In the genomic region with DNA sequence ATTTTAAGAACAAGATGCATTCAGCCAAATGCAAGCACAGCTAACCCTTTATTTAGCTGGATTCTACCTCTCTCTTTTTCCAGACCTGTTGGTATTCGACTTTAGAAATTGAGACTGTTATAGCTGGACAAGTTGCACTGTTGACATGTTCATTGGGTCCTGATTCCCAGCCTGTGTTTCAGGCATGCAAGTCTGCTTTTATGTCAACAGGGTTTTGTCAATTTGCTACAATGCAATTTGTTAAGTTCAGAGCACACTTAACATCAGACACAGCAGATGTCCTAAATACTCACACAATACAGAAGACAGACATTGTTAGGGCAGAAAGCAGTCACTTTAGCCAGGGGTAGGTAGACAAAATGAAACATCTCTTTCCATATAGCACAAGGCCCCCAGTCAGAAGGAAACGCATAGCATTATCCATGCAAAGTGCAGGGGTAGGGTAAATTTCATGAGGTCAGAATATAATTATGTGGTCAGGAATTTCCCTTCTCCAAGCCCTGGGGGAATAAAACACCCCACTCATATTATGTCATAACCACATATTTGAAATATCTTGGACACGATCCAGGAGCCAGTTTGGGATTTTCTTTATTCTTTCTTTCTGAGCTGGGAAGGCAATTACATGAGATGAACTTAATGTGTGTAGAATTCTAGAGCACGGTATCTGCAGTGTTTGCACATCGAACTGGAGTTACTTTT, we compare ENCODE assay signal across 10 cellular contexts.
DNase-seq lines count a peak whose midpoint lies in the region; TF ChIP-seq lines count a peak whose summit lies in the region.
"Had no signal": no experiment of that assay in that cellular context is flagged by ENCODE, and none has a peak within 500 bp of the region (broad histone marks: within the 10 kb centered on the region; RNA-seq: fewer than 3 reads in every experiment).

No MANE protein-coding gene starts in this region.

- H3K4me3 Mint-ChIP-seq in mesothelial cell of epicardium = no peak overlapping the region
- no peak overlapping the region for H3K4me3 Mint-ChIP-seq in activated naive CD4-positive, alpha-beta T cell treated with anti-CD3 and anti-CD28 coated beads, Interleukin-2, amount 10 ng/mL, durations not matched to agents 7 days and 5 days

- peak overlapping the region; percentile 94 for H3K27ac Mint-ChIP-seq in mesothelial cell of epicardium
- no peak overlapping the region for H3K27ac Mint-ChIP-seq in activated naive CD4-positive, alpha-beta T cell treated with anti-CD3 and anti-CD28 coated beads, Interleukin-2, amount 10 ng/mL, durations not matched to agents 7 days and 5 days

- DNase-seq in LHCN-M2 (ENCODE audit: low read depth) = peak; percentile 64
- peak; percentile 95 for DNase-seq in astrocyte of the hippocampus (ENCODE audit: low read depth, low spot score)
- DNase-seq in mesothelial cell of epicardium (ENCODE audit: low spot score in 2 of 2, unreplicated experiment in 2 of 2) = no peak
- no peak for DNase-seq in NCI-H524 (lab: John Stamatoyannopoulos, UW)
- DNase-seq in NCI-H69 (lab: John Stamatoyannopoulos, UW) = no peak
- no peak for DNase-seq in stimulated activated CD4-positive, alpha-beta T cell treated with anti-CD3 and anti-CD28 coated beads, Interleukin-2, amount 100 ng/mL, for 24 hours
- DNase-seq in activated naive CD4-positive, alpha-beta T cell treated with anti-CD3 and anti-CD28 coated beads, Interleukin-2, amount 10 ng/mL, durations not matched to agents 7 days and 5 days = no peak
- DNase-seq: activated T-cell treated with anti-CD3 and anti-CD28 coated beads, Interleukin-2, amount 50 U/mL, for 48 hours had no signal

- H3K27me3 ChIP-seq in BLaER1 treated with 17β-estradiol and CSF1 and Interleukin-3, amounts not matched to agents 10 nM and 100 nM = peaks cover 0 to 4% (median 0%) of the 10 kb centered on the region in 11 experiments; a peak in 1 of 22 replicates
- H3K27me3 ChIP-seq: neutrophil had no signal

- H3K27me3 Mint-ChIP-seq in mesothelial cell of epicardium (ENCODE audit: low read depth) = peaks cover 4% of the 10 kb centered on the region
- H3K27me3 Mint-ChIP-seq in activated naive CD4-positive, alpha-beta T cell treated with anti-CD3 and anti-CD28 coated beads, Interleukin-2, amount 10 ng/mL, durations not matched to agents 7 days and 5 days = peaks cover 5% of the 10 kb centered on the region

- peaks cover 0 to 20% (median 7%) of the 10 kb centered on the region in 10 experiments; a peak in 12 of 20 replicates for H3K4me1 ChIP-seq in BLaER1 treated with 17β-estradiol and CSF1 and Interleukin-3, amounts not matched to agents 10 nM and 100 nM

- no peaks in the 10 kb centered on the region for H3K9me3 Mint-ChIP-seq in mesothelial cell of epicardium
- H3K9me3 Mint-ChIP-seq in activated naive CD4-positive, alpha-beta T cell treated with anti-CD3 and anti-CD28 coated beads, Interleukin-2, amount 10 ng/mL, durations not matched to agents 7 days and 5 days = no peaks in the 10 kb centered on the region

- no peaks in the 10 kb centered on the region for H3K36me3 Mint-ChIP-seq in mesothelial cell of epicardium
- no peaks in the 10 kb centered on the region for H3K36me3 Mint-ChIP-seq in activated naive CD4-positive, alpha-beta T cell treated with anti-CD3 and anti-CD28 coated beads, Interleukin-2, amount 10 ng/mL, durations not matched to agents 7 days and 5 days

- H3K36me3 ChIP-seq in BLaER1 treated with 17β-estradiol and CSF1 and Interleukin-3, amounts not matched to agents 10 nM and 100 nM = no peaks in the 10 kb centered on the region
- H3K36me3 ChIP-seq: neutrophil had no signal

- H3K9me3 ChIP-seq in BLaER1 treated with 17β-estradiol and CSF1 and Interleukin-3, amounts not matched to agents 10 nM and 100 nM (replicated peaks in 1 of 11) = no peaks in the 10 kb centered on the region
- H3K9me3 ChIP-seq: neutrophil had no signal

- no peak overlapping the region for H3K4me3 ChIP-seq in BLaER1 treated with 17β-estradiol and CSF1 and Interleukin-3, amounts not matched to agents 10 nM and 100 nM

- CTCF ChIA-PET in activated naive CD4-positive, alpha-beta T cell treated with anti-CD3 and anti-CD28 coated beads, Interleukin-2, amount 10 ng/mL, durations not matched to agents 7 days and 5 days (lab: Charles Lee) = no interaction called here

- peaks cover 36% of the 10 kb centered on the region for H3K4me1 Mint-ChIP-seq in mesothelial cell of epicardium
- no peaks in the 10 kb centered on the region for H3K4me1 Mint-ChIP-seq in activated naive CD4-positive, alpha-beta T cell treated with anti-CD3 and anti-CD28 coated beads, Interleukin-2, amount 10 ng/mL, durations not matched to agents 7 days and 5 days

- no peak overlapping the region for H3K27ac ChIP-seq in BLaER1 treated with 17β-estradiol and CSF1 and Interleukin-3, amounts not matched to agents 10 nM and 100 nM
- H3K27ac ChIP-seq: neutrophil had no signal

- TF ChIP-seq CTCF in mesothelial cell of epicardium (IDR thresholded peaks at IDR 0.05; ENCODE audit: unreplicated experiment) = no peak

- no peaks in the 10 kb centered on the region for H4K20me1 ChIP-seq in BLaER1 treated with 17β-estradiol and CSF1 and Interleukin-3, amounts not matched to agents 10 nM and 100 nM

- H3K4me2 ChIP-seq in BLaER1 treated with 17β-estradiol and CSF1 and Interleukin-3, amounts not matched to agents 10 nM and 100 nM = peak overlapping the region in 8 of 11 experiments; percentile 8 to 77 (median 48); a peak in 14 of 22 replicates

- no peak overlapping the region for H3K9ac ChIP-seq in BLaER1 treated with 17β-estradiol and CSF1 and Interleukin-3, amounts not matched to agents 10 nM and 100 nM

Comparison
In these comparisons a context has a peak if more than half of its experiments do, and no peak if none do; other contexts are left out.
1. DNase-seq: peak in LHCN-M2 (single experiment) and astrocyte of the hippocampus (single experiment); none in mesothelial cell of epicardium (0 of 2), NCI-H524 (0 of 2), NCI-H69 (single experiment), stimulated activated CD4-positive, alpha-beta T cell treated with anti-CD3 and anti-CD28 coated beads, Interleukin-2, amount 100 ng/mL, for 24 hours (0 of 2) and activated naive CD4-positive, alpha-beta T cell treated with anti-CD3 and anti-CD28 coated beads, Interleukin-2, amount 10 ng/mL, durations not matched to agents 7 days and 5 days (single experiment).